Comparison of ENCODE assay signal across 15 cellular contexts in genomic region chr1:72568113-72568512, GRCh38.
DNase-seq lines count a peak whose midpoint lies in the region; ATAC-seq and TF ChIP-seq lines count a peak whose summit lies in the region.
"Had no signal": no experiment of that assay in that cellular context is flagged by ENCODE, and none has a peak within 500 bp of the region (broad histone marks: within the 10 kb centered on the region; RNA-seq: fewer than 3 reads in every experiment).

No MANE protein-coding gene starts in this region.

- no peak for TF ChIP-seq CTCF in osteoblast (IDR thresholded peaks at IDR 0.05; ENCODE audit: extremely low read depth, low read depth, low read length)

- no peak overlapping the region for H3K9ac ChIP-seq in GM23248
- H3K9ac ChIP-seq: BLaER1 treated with 17β-estradiol and CSF1 and Interleukin-3, amounts not matched to agents 10 nM and 100 nM had no signal

- peak overlapping the region; percentile 10 for H3K4me2 ChIP-seq in osteoblast (ENCODE audit: insufficient read depth, low read length)
- H3K4me2 ChIP-seq in GM23248 (ENCODE audit: unreplicated experiment): no peak overlapping the region
- H3K4me2 ChIP-seq: BLaER1 treated with 17β-estradiol and CSF1 and Interleukin-3, amounts not matched to agents 10 nM and 100 nM had no signal

- no peaks in the 10 kb centered on the region for H3K9me2 ChIP-seq in GM23248 (ENCODE audit: insufficient read depth)

- H3K4me3 ChIP-seq in osteoblast (ENCODE audit: insufficient read depth, low read length): no peak overlapping the region
- H3K4me3 ChIP-seq in GM23248: no peak overlapping the region
- H3K4me3 ChIP-seq: BLaER1 treated with 17β-estradiol and CSF1 and Interleukin-3, amounts not matched to agents 10 nM and 100 nM; left lung; ovary; vagina had no signal

- in situ Hi-C loops in GM23248 (cut with MboI): no loop called here

- H3F3A ChIP-seq in GM23248 (ENCODE audit: insufficient read depth): no peaks in the 10 kb centered on the region

- DNase-seq in osteoblast (ENCODE audit: insufficient read length, low spot score, missing footprints) (no peak), amniotic stem cell (lab: John Stamatoyannopoulos, UW) (no peak), GM23248 (no peak)
- DNase-seq: activated B cell treated with CpG ODN at 0.5 μM for 24 hours; activated naive CD4-positive, alpha-beta T cell treated with anti-CD3 and anti-CD28 coated beads, Interleukin-2, amount 50 U/mL, for 16 hours; left lung; NCI-H82; ovary had no signal

- H3K9me3 ChIP-seq in osteoblast (ENCODE audit: low read depth, low read length) (no peaks in the 10 kb centered on the region), GM23248 (ENCODE audit: low read depth) (no peaks in the 10 kb centered on the region)
- H3K9me3 ChIP-seq: BLaER1 treated with 17β-estradiol and CSF1 and Interleukin-3, amounts not matched to agents 10 nM and 100 nM; left lung; ovary; vagina had no signal

- H3K36me3 ChIP-seq in osteoblast (ENCODE audit: insufficient read depth, low read length): no peaks in the 10 kb centered on the region
- no peaks in the 10 kb centered on the region for H3K36me3 ChIP-seq in GM23248 (ENCODE audit: low read depth)
- H3K36me3 ChIP-seq: BLaER1 treated with 17β-estradiol and CSF1 and Interleukin-3, amounts not matched to agents 10 nM and 100 nM; left lung; ovary; vagina had no signal

- ATAC-seq in GM18868 (IDR thresholded peaks at IDR 0.05; ENCODE audit: unreplicated experiment) (peak; percentile 84), GM21576 (IDR thresholded peaks at IDR 0.05; ENCODE audit: unreplicated experiment) (peak; percentile 75), HG03354 (IDR thresholded peaks at IDR 0.05; ENCODE audit: poor library complexity, severe bottlenecking, unreplicated experiment) (peak; percentile 94), GM21360 (IDR thresholded peaks at IDR 0.05; ENCODE audit: unreplicated experiment) (no peak)
- ATAC-seq: left lung; stimulated activated memory B cell treated with anti-CD40 and anti-IgM and Interleukin-4, amounts not matched to agents 10 μg/mL and 1 μg/mL and 100 μg/mL, for 72 hours had no signal

- H3K27me3 ChIP-seq in osteoblast (ENCODE audit: insufficient read depth, low read length) (no peaks in the 10 kb centered on the region), GM23248 (replicated peaks; ENCODE audit: insufficient read depth) (no peaks in the 10 kb centered on the region)
- H3K27me3 ChIP-seq: BLaER1 treated with 17β-estradiol and CSF1 and Interleukin-3, amounts not matched to agents 10 nM and 100 nM; left lung; ovary; vagina had no signal

- H3K27ac ChIP-seq in osteoblast (ENCODE audit: low read depth, low read length) (no peak overlapping the region), GM23248 (no peak overlapping the region)
- H3K27ac ChIP-seq: BLaER1 treated with 17β-estradiol and CSF1 and Interleukin-3, amounts not matched to agents 10 nM and 100 nM; left lung; ovary; vagina had no signal

- H3K4me1 ChIP-seq in osteoblast (ENCODE audit: insufficient read depth, low read length) (no peaks in the 10 kb centered on the region), GM23248 (ENCODE audit: insufficient read depth) (0 out of 2 replicates have a peak, but pooled peaks cover 4% of the 10 kb centered on the region)
- H3K4me1 ChIP-seq: BLaER1 treated with 17β-estradiol and CSF1 and Interleukin-3, amounts not matched to agents 10 nM and 100 nM; left lung; vagina had no signal

- H3K79me2 ChIP-seq in osteoblast (ENCODE audit: insufficient read depth, low read length): no peaks in the 10 kb centered on the region
- no peaks in the 10 kb centered on the region for H3K79me2 ChIP-seq in GM23248 (ENCODE audit: insufficient read depth)

- whole genome bisulfite sequencing in GM23248 (ENCODE audit: low coverage in 1 of 2, low lambda C conversion rate in 2 of 2, missing lambda C conversion rate in 2 of 2), 2 experiments: 79 to 83% methylated on average over 1 of the region's 1 CpG

- H4K20me1 ChIP-seq in osteoblast (ENCODE audit: insufficient read depth, low read length) (no peaks in the 10 kb centered on the region), GM23248 (ENCODE audit: insufficient read depth) (no peaks in the 10 kb centered on the region)
- H4K20me1 ChIP-seq: BLaER1 treated with 17β-estradiol and CSF1 and Interleukin-3, amounts not matched to agents 10 nM and 100 nM had no signal

- no peak overlapping the region for H2AFZ ChIP-seq in osteoblast (ENCODE audit: low read length)
- H2AFZ ChIP-seq in GM23248: no peak overlapping the region
